ENCODE assay signal across 14 cellular contexts in genomic region chr6:14533446-14533845, GRCh38.
"Had no signal": no experiment of that assay in that cellular context is flagged by ENCODE, and none has a peak within 500 bp of the region (broad histone marks: within the 10 kb centered on the region; RNA-seq: fewer than 3 reads in every experiment).

No MANE protein-coding gene starts in this region.

- H3K27ac Mint-ChIP-seq: activated naive CD4-positive, alpha-beta T cell treated with anti-CD3 and anti-CD28 coated beads for 36 hours; activated T-helper 17 cell treated with anti-CD3 and anti-CD28 coated beads, Interleukin-2, amount 50 U/mL, for 72 hours; stimulated activated effector memory CD8-positive, alpha-beta T cell treated with anti-CD3 and anti-CD28 coated beads, Interleukin-12 subunit alpha, Interleukin-12 subunit beta, amount 100 ng/mL, for 72 hours; T-cell had no signal

- H3K4me1 ChIP-seq: esophagus squamous epithelium, tibial nerve had no signal

- H3K9me3 ChIP-seq: esophagus squamous epithelium, gastroesophageal sphincter, tibial nerve had no signal

- ATAC-seq: activated T-helper 17 cell treated with anti-CD3 and anti-CD28 coated beads, Interleukin-2, amount 50 U/mL, for 72 hours; gastroesophageal sphincter; stimulated activated effector memory CD8-positive, alpha-beta T cell treated with anti-CD3 and anti-CD28 coated beads, Interleukin-12 subunit alpha, Interleukin-12 subunit beta, amount 100 ng/mL, for 72 hours; T-cell had no signal

- DNase-seq: activated CD4-positive, alpha-beta T cell treated with anti-CD3 and anti-CD28 coated beads for 4 hours; activated naive CD4-positive, alpha-beta T cell treated with anti-CD3 and anti-CD28 coated beads for 36 hours; esophagus squamous epithelium; hippocampal formation; kidney glomerular epithelial cell; small intestine; T-cell; T1000 had no signal

- H3K4me3 Mint-ChIP-seq: activated naive CD4-positive, alpha-beta T cell treated with anti-CD3 and anti-CD28 coated beads for 36 hours; activated T-helper 17 cell treated with anti-CD3 and anti-CD28 coated beads, Interleukin-2, amount 50 U/mL, for 72 hours; neural crest cell; stimulated activated effector memory CD8-positive, alpha-beta T cell treated with anti-CD3 and anti-CD28 coated beads, Interleukin-12 subunit alpha, Interleukin-12 subunit beta, amount 100 ng/mL, for 72 hours; T-cell had no signal

- H3K36me3 ChIP-seq: esophagus squamous epithelium, gastroesophageal sphincter, tibial nerve had no signal

- H3K4me1 Mint-ChIP-seq: neural crest cell; stimulated activated effector memory CD8-positive, alpha-beta T cell treated with anti-CD3 and anti-CD28 coated beads, Interleukin-12 subunit alpha, Interleukin-12 subunit beta, amount 100 ng/mL, for 72 hours; T-cell had no signal

- H3K36me3 Mint-ChIP-seq: stimulated activated effector memory CD8-positive, alpha-beta T cell treated with anti-CD3 and anti-CD28 coated beads, Interleukin-12 subunit alpha, Interleukin-12 subunit beta, amount 100 ng/mL, for 72 hours; T-cell had no signal

- H3K27me3 Mint-ChIP-seq: activated T-helper 17 cell treated with anti-CD3 and anti-CD28 coated beads, Interleukin-2, amount 50 U/mL, for 72 hours; T-cell had no signal

- H3K9me3 Mint-ChIP-seq: activated naive CD4-positive, alpha-beta T cell treated with anti-CD3 and anti-CD28 coated beads for 36 hours; activated T-helper 17 cell treated with anti-CD3 and anti-CD28 coated beads, Interleukin-2, amount 50 U/mL, for 72 hours; stimulated activated effector memory CD8-positive, alpha-beta T cell treated with anti-CD3 and anti-CD28 coated beads, Interleukin-12 subunit alpha, Interleukin-12 subunit beta, amount 100 ng/mL, for 72 hours; T-cell had no signal

- H3K27ac ChIP-seq: esophagus squamous epithelium, gastroesophageal sphincter, tibial nerve, VCaP had no signal

- H3K4me3 ChIP-seq: esophagus squamous epithelium, gastroesophageal sphincter, tibial nerve had no signal

- H3K27me3 ChIP-seq: esophagus squamous epithelium, gastroesophageal sphincter, tibial nerve had no signal
